Comparison of ENCODE assay signal across 10 cellular contexts in genomic region chr16:4695473-4696171, GRCh38. TPM values are rescaled to one million over a fixed set of nuclear protein-coding genes. Genes with fewer than 3 reads are reported as not detected.
A peak's percentile ranks its signal among the peaks of the same experiment; 100 is the strongest.
DNase-seq lines count a peak whose midpoint lies in the region; ATAC-seq and TF ChIP-seq lines count a peak whose summit lies in the region.
"Had no signal": no experiment of that assay in that cellular context is flagged by ENCODE, and none has a peak within 500 bp of the region (broad histone marks: within the 10 kb centered on the region; RNA-seq: fewer than 3 reads in every experiment).

No MANE protein-coding gene starts in this region.

- peaks cover 37% of the 10 kb centered on the region for H3K4me1 ChIP-seq in CD8-positive, alpha-beta T cell (ENCODE audit: insufficient read depth, low read length)
- H3K4me1 ChIP-seq in ascending aorta = peaks cover 15 to 32% of the 10 kb centered on the region in 2 donors
- H3K4me1 ChIP-seq in suprapubic skin = peaks cover 28% of the 10 kb centered on the region

- TF ChIP-seq CTCF in CD8-positive, alpha-beta T cell (IDR thresholded peaks at IDR 0.05) = no peak
- no peak for TF ChIP-seq CTCF in HFFc6 (IDR thresholded peaks at IDR 0.05)
- no peak for TF ChIP-seq CTCF in ascending aorta (IDR thresholded peaks at IDR 0.05)
- TF ChIP-seq CTCF in nephron progenitor cell (IDR thresholded peaks at IDR 0.05) = no peak
- TF ChIP-seq CTCF in suprapubic skin (IDR thresholded peaks at IDR 0.05) = no peak

- peaks cover 36% of the 10 kb centered on the region for H3K36me3 Mint-ChIP-seq in CD8-positive, alpha-beta T cell
- H3K36me3 Mint-ChIP-seq in HFFc6 (ENCODE audit: low read depth) (peaks cover 8% of the 10 kb centered on the region), nephron progenitor cell (ENCODE audit: low read depth) (peaks cover 13% of the 10 kb centered on the region)

- no peak overlapping the region for H3K27ac ChIP-seq in CD8-positive, alpha-beta T cell (ENCODE audit: low read depth, low read length)
- H3K27ac ChIP-seq in ascending aorta (peak overlapping the region; percentile 74 to 83), suprapubic skin (no peak overlapping the region)

- intact Hi-C loops in CD8-positive, alpha-beta T cell (cut with DNase I, micrococcal nuclease) = no loop called here
- intact Hi-C loops in ascending aorta (cut with DNase I) = no loop called here

- CTCF ChIA-PET in CD8-positive, alpha-beta T cell (lab: Charles Lee) = interaction anchor here (1.0 to 2.8 kb wide), 4 partner anchors 45 to 145 kb away, joined by 3 to 10 read pairs (median 3); partner anchors contain the start of gene MGRN1

- H3K4me1 Mint-ChIP-seq in CD8-positive, alpha-beta T cell (ENCODE audit: low read depth) = peaks cover 17% of the 10 kb centered on the region
- H3K4me1 Mint-ChIP-seq in HFFc6 (ENCODE audit: low read depth) (peaks cover 16% of the 10 kb centered on the region), nephron progenitor cell (peaks cover 52% of the 10 kb centered on the region)

- H3K4me3 ChIP-seq in CD8-positive, alpha-beta T cell (ENCODE audit: low read depth, low read length) = no peak overlapping the region
- peak overlapping the region in 1 of 2 donors; percentile 85 for H3K4me3 ChIP-seq in ascending aorta
- H3K4me3 ChIP-seq in suprapubic skin = no peak overlapping the region

- TF ChIP-seq EP300 in suprapubic skin (IDR thresholded peaks at IDR 0.05) = no peak

- POLR2A ChIA-PET in CD8-positive, alpha-beta T cell (lab: Charles Lee) = interaction anchor here (1.0 to 3.4 kb wide), 5 partner anchors 11 to 80 kb away, joined by 3 to 13 read pairs (median 4); partner anchors contain the start of genes ANKS3 and DNAAF8

- H3K4me3 Mint-ChIP-seq in CD8-positive, alpha-beta T cell = peak overlapping the region; percentile 72
- H3K4me3 Mint-ChIP-seq in HFFc6 (peak overlapping the region; percentile 90; the same call in 1 of the 2 replicates), nephron progenitor cell (peak overlapping the region; percentile 86)

- ATAC-seq in CD8-positive, alpha-beta T cell = no peak
- ATAC-seq in GM18861 (IDR thresholded peaks at IDR 0.05; ENCODE audit: unreplicated experiment) = no peak
- ATAC-seq in HG03108 (IDR thresholded peaks at IDR 0.05; ENCODE audit: unreplicated experiment) = no peak
- ATAC-seq: PC-3 had no signal

- no peak for TF ChIP-seq POLR2A in suprapubic skin (IDR thresholded peaks at IDR 0.05)

- H3K36me3 ChIP-seq in CD8-positive, alpha-beta T cell (ENCODE audit: insufficient read depth, low read length) = peaks cover 28% of the 10 kb centered on the region
- H3K36me3 ChIP-seq in ascending aorta (peaks cover 44 to 51% of the 10 kb centered on the region in 2 donors), suprapubic skin (peaks cover 47% of the 10 kb centered on the region)

- DNase-seq in CD8-positive, alpha-beta T cell = no peak
- DNase-seq in HFFc6 = no peak
- no peak for DNase-seq in ascending aorta (ENCODE audit: low spot score in 2 of 2)
- no peak for DNase-seq in nephron progenitor cell
- no peak for DNase-seq in suprapubic skin (ENCODE audit: low spot score in 2 of 2)
- DNase-seq: activated CD4-positive, alpha-beta T cell treated with anti-CD3 and anti-CD28 coated beads, Interleukin-2, amount 50 U/mL, for 48 hours; NCI-H2029 treated with DMSO at 0.1 percent for 48 hours; PC-3 had no signal

- H3K27me3 ChIP-seq in CD8-positive, alpha-beta T cell (ENCODE audit: insufficient read depth, low read length) = no peaks in the 10 kb centered on the region
- no peaks in the 10 kb centered on the region for H3K27me3 ChIP-seq in ascending aorta
- no peaks in the 10 kb centered on the region for H3K27me3 ChIP-seq in suprapubic skin

- no peaks in the 10 kb centered on the region for H3K9me3 ChIP-seq in CD8-positive, alpha-beta T cell (ENCODE audit: low read length)
- H3K9me3 ChIP-seq in ascending aorta (no peaks in the 10 kb centered on the region), suprapubic skin (no peaks in the 10 kb centered on the region)

- H3K27ac Mint-ChIP-seq in CD8-positive, alpha-beta T cell = no peak overlapping the region
- H3K27ac Mint-ChIP-seq in HFFc6 (peak overlapping the region; percentile 83), nephron progenitor cell (peak overlapping the region; percentile 97)

- 37% methylated on average over 8 of the region's 12 CpGs for WGBS in suprapubic skin

- no peaks in the 10 kb centered on the region for H3K27me3 Mint-ChIP-seq in CD8-positive, alpha-beta T cell (ENCODE audit: low read depth)
- H3K27me3 Mint-ChIP-seq in HFFc6 (ENCODE audit: insufficient read depth) (peaks cover 8% of the 10 kb centered on the region), nephron progenitor cell (ENCODE audit: low read depth, poor library complexity) (no peaks in the 10 kb centered on the region)

- H3K9me3 Mint-ChIP-seq in CD8-positive, alpha-beta T cell = no peaks in the 10 kb centered on the region
- H3K9me3 Mint-ChIP-seq in HFFc6 (no peaks in the 10 kb centered on the region), nephron progenitor cell (no peaks in the 10 kb centered on the region)

RNA-seq across cellular contexts. Expression of gene NUDT16L1, which starts 2.3 kb away (rescaled TPM):
- total RNA-seq in CD8-positive, alpha-beta T cell = 10 to 100 TPM; 72.9 to 76.5 TPM
- 10 to 100 TPM; 33.2 to 41.8 (median 34.3) TPM for total RNA-seq in HFFc6 (2021; fragmentation: NEBNext Ultra II Directional; extraction: Animal tissue kit (Norgen Biotek cat#: 25700))
- total RNA-seq in ascending aorta = 77.3 TPM
- 10 to 100 TPM; 19.9 to 32.7 (median 24.6) TPM for total RNA-seq in suprapubic skin

RNA-seq across cellular contexts. Expression of gene ANKS3, which starts 38.4 kb away (rescaled TPM):
- 10 to 100 TPM in 1 of 2 experiments, 1 to 10 TPM in 1; 8.6 to 11.8 TPM for total RNA-seq in CD8-positive, alpha-beta T cell
- total RNA-seq in HFFc6 (2021; fragmentation: NEBNext Ultra II Directional; extraction: Animal tissue kit (Norgen Biotek cat#: 25700)) = 10 to 100 TPM; 16.7 to 23.1 (median 19.7) TPM
- total RNA-seq in ascending aorta (55.9 TPM), suprapubic skin (10 to 100 TPM; 11.5 to 36.5 (median 20.0) TPM)

RNA-seq across cellular contexts. Expression of gene DNAAF8, which starts 38.7 kb away (rescaled TPM):
- total RNA-seq in CD8-positive, alpha-beta T cell = not detected
- 1 to 10 TPM; 1.1 to 2.8 (median 1.6) TPM for total RNA-seq in HFFc6 (2021; fragmentation: NEBNext Ultra II Directional; extraction: Animal tissue kit (Norgen Biotek cat#: 25700))
- not detected for total RNA-seq in ascending aorta
- total RNA-seq in suprapubic skin = 1 to 10 TPM in 2 of 4 donors, under 1 TPM in 1, not detected in 1; 0.36 to 1.7 (median 1.4) TPM

Comparison
In these comparisons a context has a peak if more than half of its experiments do, and no peak if none do; other contexts are left out.
1. H3K27ac ChIP-seq: peak in ascending aorta (2 of 2); none in CD8-positive, alpha-beta T cell (single experiment) and suprapubic skin (single experiment).
2. Peak in every context shown above with its lines, with median percentiles within 50 percentile points of each other: H3K4me3 Mint-ChIP-seq.